9 cellular contexts compared by ENCODE assay signal in the genomic region with DNA sequence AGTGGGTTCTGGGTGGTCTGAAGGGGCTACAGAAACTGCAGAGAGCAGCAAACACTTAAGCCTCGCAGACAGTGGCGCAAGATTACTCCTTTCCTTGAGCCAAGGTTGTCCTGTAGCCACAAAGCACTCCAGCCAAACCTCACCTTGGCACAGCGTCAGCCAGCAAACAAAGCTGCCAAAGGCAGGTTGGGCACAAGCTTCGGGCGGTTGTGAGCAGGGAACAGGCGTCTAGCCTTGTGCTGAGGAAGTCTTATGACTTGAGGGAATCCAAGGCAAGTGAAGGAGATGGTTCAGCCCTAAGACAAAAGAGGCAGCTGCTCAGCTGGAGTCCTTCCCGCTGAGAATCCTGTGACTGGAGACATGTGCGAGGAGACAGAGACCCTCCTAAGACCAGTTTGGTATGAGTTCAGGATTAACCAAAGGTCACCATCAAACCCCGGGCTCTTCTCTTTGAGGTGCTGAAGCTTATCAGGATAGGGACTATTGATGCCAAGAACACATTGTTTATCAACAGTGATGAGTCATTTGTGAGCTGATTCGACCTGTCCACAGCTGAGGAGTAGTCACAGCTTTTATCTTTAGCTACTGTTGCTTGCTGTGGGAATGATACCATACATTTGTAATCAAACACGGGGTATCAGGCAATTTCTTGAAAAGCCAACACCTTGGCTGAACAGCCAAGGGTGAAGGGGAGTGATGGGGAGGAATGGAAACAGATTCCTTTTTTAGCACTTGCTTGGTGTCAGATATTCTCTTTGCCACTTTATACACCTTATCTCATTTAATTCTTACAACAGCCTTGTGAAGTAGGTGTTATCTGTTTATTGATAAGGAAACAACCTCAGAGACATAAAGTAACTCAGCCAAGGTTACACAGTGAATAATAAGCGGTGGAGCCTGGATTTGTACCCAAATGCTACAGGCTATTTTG. TPM values are rescaled to one million over a fixed set of nuclear protein-coding genes. Genes with fewer than 3 reads are reported as not detected.
DNase-seq lines count a peak whose midpoint lies in the region; ATAC-seq lines count a peak whose summit lies in the region.
"Had no signal": no experiment of that assay in that cellular context is flagged by ENCODE, and none has a peak within 500 bp of the region (broad histone marks: within the 10 kb centered on the region; RNA-seq: fewer than 3 reads in every experiment).

No MANE protein-coding gene starts in this region.

- no peaks in the 10 kb centered on the region for H3K36me3 ChIP-seq in muscle layer of duodenum (ENCODE audit: control insufficient read depth in 1 of 2, insufficient read depth in 2 of 2, low read length in 2 of 2)
- H3K36me3 ChIP-seq: thoracic aorta had no signal

- no peaks in the 10 kb centered on the region for H3K27me3 ChIP-seq in muscle layer of duodenum (ENCODE audit: low read depth, low read length)

- no peak for ATAC-seq in HG02884 (IDR thresholded peaks at IDR 0.05; ENCODE audit: unreplicated experiment)

- H3K4me1 ChIP-seq in muscle layer of duodenum (ENCODE audit: control insufficient read depth in 1 of 2, insufficient read depth in 2 of 2, low read length in 2 of 2) = peaks cover 5 to 21% of the 10 kb centered on the region in 2 donors

- no peaks in the 10 kb centered on the region for H3K9me3 ChIP-seq in muscle layer of duodenum (ENCODE audit: control insufficient read depth in 1 of 2, low read length in 2 of 2)
- H3K9me3 ChIP-seq: thoracic aorta had no signal

- DNase-seq in COLO668 (lab: John Stamatoyannopoulos, UW; ENCODE audit: unreplicated experiment) (peak; percentile 29), NCI-H2196 treated with DMSO at 0.1 percent for 48 hours (lab: John Stamatoyannopoulos, UW; ENCODE audit: unreplicated experiment) (peak; percentile 78), dermis microvascular lymphatic vessel endothelial cell (ENCODE audit: low read depth in 2 of 2) (peak; percentile 70 to 86), SKM-1 (lab: John Stamatoyannopoulos, UW; ENCODE audit: unreplicated experiment) (no peak), NCI-H2227 treated with DMSO at 0.1 percent for 48 hours (lab: John Stamatoyannopoulos, UW) (no peak)
- no peak for DNase-seq in activated naive CD4-positive, alpha-beta T cell treated with Interleukin-2 at 50 U/mL for 16 hours

- peak overlapping the region; percentile 5 for H3K27ac ChIP-seq in muscle layer of duodenum (ENCODE audit: low read length)

- H3K4me3 ChIP-seq in muscle layer of duodenum (ENCODE audit: low read depth in 1 of 2, low read length in 2 of 2) = no peak overlapping the region

RNA-seq across cellular contexts. Expression of a gene that starts 4.6 kb away (rescaled TPM):
- 137 and 314 TPM in 2 replicates for total RNA-seq in dermis microvascular lymphatic vessel endothelial cell

RNA-seq across cellular contexts. Expression of a gene that starts 15.4 kb away (rescaled TPM):
- 31.7 and 49.2 TPM in 2 replicates for total RNA-seq in dermis microvascular lymphatic vessel endothelial cell

Comparison
In these comparisons a context has a peak if more than half of its experiments do, and no peak if none do; other contexts are left out.
1. DNase-seq: peak in COLO668 (single experiment), NCI-H2196 treated with DMSO at 0.1 percent for 48 hours (single experiment) and dermis microvascular lymphatic vessel endothelial cell (2 of 2); none in activated naive CD4-positive, alpha-beta T cell treated with Interleukin-2 at 50 U/mL for 16 hours (single experiment), SKM-1 (single experiment) and NCI-H2227 treated with DMSO at 0.1 percent for 48 hours (single experiment).